1 cellular context compared by ENCODE assay signal in genomic region chr2:237459741-237460174, GRCh38.
TF ChIP-seq lines count a peak whose summit lies in the region.

No MANE protein-coding gene starts in this region.

TF ChIP-seq in HCT116, 20 proteins besides CTCF, POLR2A, EP300 and RAD21 (continued from another document):
- no peak for TF ChIP-seq REST (IDR thresholded peaks at IDR 0.05; ENCODE audit: low read depth)
- peak; percentile 33; the same call in 1 of the 2 replicates for TF ChIP-seq SP1 (IDR thresholded peaks at IDR 0.05; ENCODE audit: low read depth)
- no peak for TF ChIP-seq ELF1 (IDR thresholded peaks at IDR 0.05; ENCODE audit: borderline replicate concordance, low read depth)
- no peak for TF ChIP-seq EZH2phosphoT487 (IDR thresholded peaks at IDR 0.05; ENCODE audit: borderline replicate concordance)
- no peak for TF ChIP-seq ZBTB33 (IDR thresholded peaks at IDR 0.05; ENCODE audit: extremely low read depth, insufficient replicate concordance, low read length)
- TF ChIP-seq ZNF274 (IDR thresholded peaks at IDR 0.05; ENCODE audit: low read depth, low read length), result no peak
- TF ChIP-seq ZFX (IDR thresholded peaks at IDR 0.05), result no peak
- TF ChIP-seq CEBPB (IDR thresholded peaks at IDR 0.05; ENCODE audit: low read depth), result no peak
- no peak for TF ChIP-seq EZH2 (IDR thresholded peaks at IDR 0.05)
- no peak for TF ChIP-seq SIN3A (IDR thresholded peaks at IDR 0.05; ENCODE audit: low read depth)
- no peak for TF ChIP-seq EGR1 (IDR thresholded peaks at IDR 0.05; ENCODE audit: low read depth)
- TF ChIP-seq SRF (IDR thresholded peaks at IDR 0.05; ENCODE audit: low read depth), result no peak
- peak; percentile 31 for TF ChIP-seq FOSL1 (IDR thresholded peaks at IDR 0.05; ENCODE audit: low read depth)
- TF ChIP-seq ATF3 (IDR thresholded peaks at IDR 0.05), result no peak
- TF ChIP-seq MAX (IDR thresholded peaks at IDR 0.05), result no peak
- TF ChIP-seq POLR2AphosphoS5 (IDR thresholded peaks at IDR 0.05; ENCODE audit: low read depth, low read length), result no peak
- TF ChIP-seq CBX3 (IDR thresholded peaks at IDR 0.05; ENCODE audit: low read depth), result no peak
